In genomic region chr2:52369176-52369575, GRCh38 we compare ENCODE assay signal across 27 cellular contexts.
"Had no signal": no experiment of that assay in that cellular context is flagged by ENCODE, and none has a peak within 500 bp of the region (broad histone marks: within the 10 kb centered on the region; RNA-seq: fewer than 3 reads in every experiment).

No MANE protein-coding gene starts in this region.

- DNase-seq: activated CD4-positive, alpha-beta memory T cell treated with anti-CD3 and anti-CD28 coated beads, Interleukin-2, amount 10 ng/mL, durations not matched to agents 7 days and 5 days; activated CD4-positive, alpha-beta T cell treated with anti-CD3 and anti-CD28 coated beads for 1 hour; activated CD4-positive, alpha-beta T cell treated with anti-CD3 and anti-CD28 coated beads for 4 hours; activated CD4-positive, alpha-beta T cell treated with anti-CD3 and anti-CD28 coated beads, Interleukin-2, amount 10 ng/mL, durations not matched to agents 7 days and 5 days; activated CD4-positive, alpha-beta T cell treated with anti-CD3 and anti-CD28 coated beads, Interleukin-2, amount 50 U/mL, for 4 hours; activated CD8-positive, alpha-beta memory T cell treated with anti-CD3 and anti-CD28 coated beads, Interleukin-2, amount 50 U/mL, for 48 hours; activated effector memory CD4-positive, alpha-beta T cell treated with Interleukin-2 at 50 U/mL for 16 hours; activated gamma-delta T cell treated with Interleukin-2 at 50 U/mL for 16 hours; activated naive CD4-positive, alpha-beta T cell treated with anti-CD3 and anti-CD28 coated beads, Interleukin-2, amount 50 U/mL, for 16 hours; activated naive CD4-positive, alpha-beta T cell treated with Interleukin-2 at 50 U/mL for 16 hours; activated T-cell treated with anti-CD3 and anti-CD28 coated beads for 4 hours; activated T-cell treated with anti-CD3 and anti-CD28 coated beads, Interleukin-2, amount 50 U/mL, for 24 hours; amniotic stem cell; anterior cingulate cortex; brain microvascular endothelial cell; caudate nucleus; colonic mucosa; effector CD8-positive, alpha-beta T cell; erythroblast; head of caudate nucleus; hippocampal formation; T-helper 2 cell had no signal

- H3K9me3 ChIP-seq: colonic mucosa had no signal

- FAIRE-seq: astrocyte, endometrium, endothelial cell of umbilical vein, frontal cortex had no signal

- H3K36me3 ChIP-seq: brain microvascular endothelial cell, colonic mucosa, esophagus muscularis mucosa had no signal

- H3K27me3 ChIP-seq: brain microvascular endothelial cell, colonic mucosa, esophagus muscularis mucosa had no signal

- H3K4me3 ChIP-seq: colonic mucosa, esophagus muscularis mucosa had no signal

- H3K27ac ChIP-seq: brain microvascular endothelial cell, colonic mucosa, esophagus muscularis mucosa had no signal

- H3K4me1 ChIP-seq: colonic mucosa, esophagus muscularis mucosa had no signal
